Comparison of ENCODE assay signal across 8 cellular contexts in the genomic region with DNA sequence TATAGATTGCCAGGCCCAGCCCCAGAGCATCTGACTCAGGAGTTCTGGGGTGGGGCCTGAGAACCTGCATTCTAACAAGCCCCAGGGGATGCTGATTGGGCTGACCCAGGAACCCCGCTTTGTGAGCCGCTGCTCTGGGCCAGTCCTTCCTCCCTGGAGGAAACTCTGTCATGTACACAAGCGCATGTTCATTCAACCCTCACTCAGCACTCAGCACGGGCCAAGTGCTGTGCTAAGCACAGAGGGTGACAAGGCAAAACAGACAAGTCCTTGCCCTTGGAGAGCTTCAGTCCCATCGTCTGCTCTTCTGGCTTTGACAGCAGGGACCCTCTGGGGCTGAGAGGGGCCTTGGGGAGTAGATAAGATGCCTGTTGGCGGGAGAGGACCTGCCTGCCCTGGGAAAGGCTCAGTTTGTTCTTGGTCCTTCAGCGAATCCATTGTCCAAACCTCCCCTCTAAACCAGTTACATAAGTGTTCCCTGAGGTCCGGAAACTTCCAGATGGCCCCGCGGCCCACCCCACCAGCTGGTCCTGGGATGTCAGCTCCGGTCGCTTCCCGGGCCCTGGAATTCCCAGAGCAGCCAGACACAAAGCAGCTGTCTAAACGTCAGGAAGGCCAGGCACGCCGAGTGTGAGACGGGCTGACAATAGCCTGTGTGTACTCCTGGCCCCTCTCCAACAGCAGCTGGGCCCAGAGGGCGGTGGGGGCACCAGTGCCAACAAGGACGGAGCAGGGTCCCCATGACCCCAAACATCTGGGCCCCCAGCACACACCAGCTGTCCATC.
A peak's percentile ranks its signal among the peaks of the same experiment; 100 is the strongest.
DNase-seq lines count a peak whose midpoint lies in the region; ATAC-seq and TF ChIP-seq lines count a peak whose summit lies in the region.

No MANE protein-coding gene starts in this region.

- in situ Hi-C loops in GM23248 (cut with MboI): no loop called here

- intact Hi-C loops in sigmoid colon (cut with DNase I) (no loop called here), PC-3 (cut with micrococcal nuclease) (no loop called here)

- no peak for TF ChIP-seq CTCF in sigmoid colon (IDR thresholded peaks at IDR 0.05)
- TF ChIP-seq CTCF in PC-3 (conservative IDR thresholded peaks at IDR 0.05; ENCODE audit: low read depth, low read length): no peak

- BruUV-seq in PC-3 (replicated peaks; lab: Mats Ljungman, UMichigan): no TSS peak

- H3K4me1 ChIP-seq in sigmoid colon: peaks cover 2 to 51% (median 30%) of the 10 kb centered on the region in 4 donors
- no peaks in the 10 kb centered on the region for H3K4me1 ChIP-seq in PC-3 (ENCODE audit: insufficient read depth, low read length)
- no peaks in the 10 kb centered on the region for H3K4me1 ChIP-seq in GM23248 (ENCODE audit: insufficient read depth)

- POLR2A ChIA-PET in PC-3 (lab: Charles Lee; ENCODE audit: unreplicated experiment): no interaction called here

- ATAC-seq in PC-3: no peak
- no peak for ATAC-seq in HG03521 (IDR thresholded peaks at IDR 0.05; ENCODE audit: unreplicated experiment)
- no peak for ATAC-seq in GM19395 (IDR thresholded peaks at IDR 0.05; ENCODE audit: unreplicated experiment)

- TF ChIP-seq POLR2A in sigmoid colon (IDR thresholded peaks at IDR 0.05): no peak

- WGBS in sigmoid colon, 2 donors: 38 to 56% methylated on average over 19 of the region's 19 CpGs
- WGBS in GM23248 (ENCODE audit: low coverage in 1 of 2, low lambda C conversion rate in 2 of 2, missing lambda C conversion rate in 2 of 2), 2 experiments: 33 to 37% methylated on average over 19 of the region's 19 CpGs

- CTCF ChIA-PET in PC-3 (lab: Charles Lee): no interaction called here

- H3K36me3 ChIP-seq in sigmoid colon (no peaks in the 10 kb centered on the region), PC-3 (ENCODE audit: low read depth, low read length) (no peaks in the 10 kb centered on the region), GM23248 (ENCODE audit: low read depth) (no peaks in the 10 kb centered on the region)

- DNase-seq in NCI-H1105 (lab: John Stamatoyannopoulos, UW): peak; percentile 4
- peak in 48 of 61 donors; percentile 8 to 83 (median 45) for DNase-seq in caudate nucleus (lab: John Stamatoyannopoulos, UW)
- peak; percentile 71 for DNase-seq in left kidney (ENCODE audit: low read depth, low spot score)
- peak; percentile 96 for DNase-seq in sigmoid colon
- DNase-seq in PC-3: no peak
- no peak for DNase-seq in GM23248

- no peaks in the 10 kb centered on the region for H3K27me3 ChIP-seq in sigmoid colon
- no peaks in the 10 kb centered on the region for H3K27me3 ChIP-seq in PC-3 (ENCODE audit: low read length)
- no peaks in the 10 kb centered on the region for H3K27me3 ChIP-seq in GM23248 (replicated peaks; ENCODE audit: insufficient read depth)

- H3K27ac ChIP-seq in caudate nucleus (ENCODE audit: low read depth, low read length) (peak overlapping the region; percentile 63), sigmoid colon (peak overlapping the region; percentile 64 to 78 (median 74)), PC-3 (ENCODE audit: low read length) (no peak overlapping the region), GM23248 (no peak overlapping the region)

- TF ChIP-seq EP300 in sigmoid colon (IDR thresholded peaks at IDR 0.05): peak; percentile 8 to 63 (median 28)

- H3K9ac ChIP-seq in PC-3 (ENCODE audit: low read length): no peak overlapping the region
- H3K9ac ChIP-seq in GM23248: no peak overlapping the region

- H3K9me2 ChIP-seq in PC-3 (replicated peaks; ENCODE audit: low read length): no peaks in the 10 kb centered on the region
- no peaks in the 10 kb centered on the region for H3K9me2 ChIP-seq in GM23248 (ENCODE audit: insufficient read depth)

- H3K9me3 ChIP-seq in sigmoid colon: no peaks in the 10 kb centered on the region
- H3K9me3 ChIP-seq in PC-3 (ENCODE audit: low read length): no peaks in the 10 kb centered on the region
- no peaks in the 10 kb centered on the region for H3K9me3 ChIP-seq in GM23248 (ENCODE audit: low read depth)

- H3K79me2 ChIP-seq in PC-3 (ENCODE audit: low read length) (no peaks in the 10 kb centered on the region), GM23248 (ENCODE audit: insufficient read depth) (no peaks in the 10 kb centered on the region)

- H3F3A ChIP-seq in PC-3 (ENCODE audit: low read length, unreplicated experiment) (no peaks in the 10 kb centered on the region), GM23248 (ENCODE audit: insufficient read depth) (no peaks in the 10 kb centered on the region; the same call in 1 of the 2 replicates)

- H3K4me2 ChIP-seq in PC-3 (ENCODE audit: low read length): no peak overlapping the region
- no peak overlapping the region for H3K4me2 ChIP-seq in GM23248 (ENCODE audit: unreplicated experiment)

- H2AFZ ChIP-seq in PC-3 (ENCODE audit: low read length): no peak overlapping the region
- H2AFZ ChIP-seq in GM23248: no peak overlapping the region

- H3K4me3 ChIP-seq in sigmoid colon (no peak overlapping the region), PC-3 (ENCODE audit: low read length) (no peak overlapping the region), GM23248 (no peak overlapping the region)

- H4K20me1 ChIP-seq in PC-3 (ENCODE audit: low read length) (no peaks in the 10 kb centered on the region), GM23248 (ENCODE audit: insufficient read depth) (no peaks in the 10 kb centered on the region)

Comparison
In these comparisons a context has a peak if more than half of its experiments do, and no peak if none do; other contexts are left out.
1. DNase-seq: peak in NCI-H1105 (single experiment), caudate nucleus (48 of 61), left kidney (single experiment) and sigmoid colon (single experiment); none in PC-3 (single experiment) and GM23248 (single experiment).
2. H3K27ac ChIP-seq: peak in caudate nucleus (single experiment) and sigmoid colon (4 of 4); none in PC-3 (single experiment) and GM23248 (single experiment).